ENCODE assay signal across 13 cellular contexts in genomic region chr7:33044986-33045385, GRCh38. TPM values are rescaled to one million over a fixed set of nuclear protein-coding genes. Genes with fewer than 3 reads are reported as not detected.
DNase-seq lines count a peak whose midpoint lies in the region; ATAC-seq and TF ChIP-seq lines count a peak whose summit lies in the region.
"Had no signal": no experiment of that assay in that cellular context is flagged by ENCODE, and none has a peak within 500 bp of the region (broad histone marks: within the 10 kb centered on the region; RNA-seq: fewer than 3 reads in every experiment).

No MANE protein-coding gene starts in this region.

- ATAC-seq in GM21447 (IDR thresholded peaks at IDR 0.05; ENCODE audit: unreplicated experiment) (peak; percentile 31), HG03469 (IDR thresholded peaks at IDR 0.05; ENCODE audit: unreplicated experiment) (peak; percentile 26), sciatic nerve (no peak)
- ATAC-seq in activated CD4-positive, CD25-positive, alpha-beta regulatory T cell treated with anti-CD3 and anti-CD28 coated beads, Interleukin-2, amount 50 U/mL, for 24 hours, result no peak

- peak overlapping the region; percentile 14; the same call in 1 of the 2 replicates for H3K4me3 ChIP-seq in DOHH2 (ENCODE audit: low read length)

- H3K4me2 ChIP-seq in DOHH2 (ENCODE audit: low read length), result peak overlapping the region; percentile 45

- no peaks in the 10 kb centered on the region for H3K9me3 ChIP-seq in DOHH2 (ENCODE audit: control insufficient read depth, insufficient read depth, low read length)

- peaks cover 19% of the 10 kb centered on the region for H3K4me1 Mint-ChIP-seq in osteocyte (ENCODE audit: unreplicated experiment)

- DNase-seq in germinal center (ENCODE audit: low spot score) (peak; percentile 22), osteocyte (ENCODE audit: extremely low spot score, unreplicated experiment) (no peak), sciatic nerve (ENCODE audit: low spot score) (no peak), DMS79 (lab: John Stamatoyannopoulos, UW) (no peak)
- DNase-seq: activated T-cell treated with anti-CD3 and anti-CD28 coated beads, Interleukin-2, amount 50 U/mL, for 24 hours; central memory CD4-positive, alpha-beta T cell; glutamatergic neuron; stimulated activated CD8-positive, alpha-beta memory T cell treated with anti-CD3 and anti-CD28 coated beads, Interleukin-4, amount 100 ng/mL, for 48 hours had no signal

- no peaks in the 10 kb centered on the region for H3K27me3 Mint-ChIP-seq in osteocyte (ENCODE audit: unreplicated experiment)
- H3K27me3 Mint-ChIP-seq: activated T-cell treated with anti-CD3 and anti-CD28 coated beads, Interleukin-2, amount 50 U/mL, for 24 hours; memory B cell had no signal

- peaks cover 94% of the 10 kb centered on the region for H3K4me1 ChIP-seq in DOHH2 (ENCODE audit: control insufficient read depth, low read length)

- no peak overlapping the region for H3K27ac Mint-ChIP-seq in osteocyte (ENCODE audit: unreplicated experiment)
- H3K27ac Mint-ChIP-seq: activated T-cell treated with anti-CD3 and anti-CD28 coated beads, Interleukin-2, amount 50 U/mL, for 24 hours had no signal

- TF ChIP-seq CTCF in DOHH2 (IDR thresholded peaks at IDR 0.05; ENCODE audit: low read depth, low read length, poor library complexity, severe bottlenecking) (no peak), osteocyte (IDR thresholded peaks at IDR 0.05) (no peak)

- H3K9me3 Mint-ChIP-seq in osteocyte (ENCODE audit: unreplicated experiment), result no peaks in the 10 kb centered on the region
- H3K9me3 Mint-ChIP-seq: activated T-cell treated with anti-CD3 and anti-CD28 coated beads, Interleukin-2, amount 50 U/mL, for 24 hours; memory B cell had no signal

- peaks cover 39% of the 10 kb centered on the region for H3F3A ChIP-seq in DOHH2 (ENCODE audit: control insufficient read depth, insufficient read depth)

- H4K20me1 ChIP-seq in DOHH2 (ENCODE audit: control insufficient read depth, insufficient read depth, low read depth, low read length), result peaks cover 39% of the 10 kb centered on the region

- H3K36me3 ChIP-seq in DOHH2 (ENCODE audit: control insufficient read depth, low read length), result peaks cover 8% of the 10 kb centered on the region; the same call in 1 of the 2 replicates

- H3K36me3 Mint-ChIP-seq in osteocyte (ENCODE audit: unreplicated experiment), result no peaks in the 10 kb centered on the region
- H3K36me3 Mint-ChIP-seq: memory B cell had no signal

- intact Hi-C loops in sciatic nerve (cut with DNase I), result no loop called here

- H3K9me2 ChIP-seq in DOHH2 (replicated peaks; ENCODE audit: control insufficient read depth, low read length), result no peaks in the 10 kb centered on the region

- no peaks in the 10 kb centered on the region for H3K27me3 ChIP-seq in DOHH2 (ENCODE audit: control insufficient read depth, low read length)

- peaks cover 99% of the 10 kb centered on the region for H3K79me2 ChIP-seq in DOHH2 (ENCODE audit: control insufficient read depth, low read length)

- no peak overlapping the region for H3K4me3 Mint-ChIP-seq in osteocyte (ENCODE audit: unreplicated experiment)
- H3K4me3 Mint-ChIP-seq: activated T-cell treated with anti-CD3 and anti-CD28 coated beads, Interleukin-2, amount 50 U/mL, for 24 hours; memory B cell had no signal

- H3K27ac ChIP-seq in DOHH2 (ENCODE audit: low read depth, low read length), result no peak overlapping the region

RNA-seq across cellular contexts. Expression of gene NT5C3A, which starts 17.6 kb away (rescaled TPM):
- 18.7 and 20.4 TPM in 2 replicates for total RNA-seq in osteocyte
- 27.9 TPM for total RNA-seq in sciatic nerve

Comparison
In these comparisons a context has a peak if more than half of its experiments do, and no peak if none do; other contexts are left out.
1. ATAC-seq: peak in GM21447 (single experiment) and HG03469 (single experiment); none in sciatic nerve (single experiment) and activated CD4-positive, CD25-positive, alpha-beta regulatory T cell treated with anti-CD3 and anti-CD28 coated beads, Interleukin-2, amount 50 U/mL, for 24 hours (0 of 2).